Comparison of ENCODE assay signal across 1 cellular context in the genomic region with DNA sequence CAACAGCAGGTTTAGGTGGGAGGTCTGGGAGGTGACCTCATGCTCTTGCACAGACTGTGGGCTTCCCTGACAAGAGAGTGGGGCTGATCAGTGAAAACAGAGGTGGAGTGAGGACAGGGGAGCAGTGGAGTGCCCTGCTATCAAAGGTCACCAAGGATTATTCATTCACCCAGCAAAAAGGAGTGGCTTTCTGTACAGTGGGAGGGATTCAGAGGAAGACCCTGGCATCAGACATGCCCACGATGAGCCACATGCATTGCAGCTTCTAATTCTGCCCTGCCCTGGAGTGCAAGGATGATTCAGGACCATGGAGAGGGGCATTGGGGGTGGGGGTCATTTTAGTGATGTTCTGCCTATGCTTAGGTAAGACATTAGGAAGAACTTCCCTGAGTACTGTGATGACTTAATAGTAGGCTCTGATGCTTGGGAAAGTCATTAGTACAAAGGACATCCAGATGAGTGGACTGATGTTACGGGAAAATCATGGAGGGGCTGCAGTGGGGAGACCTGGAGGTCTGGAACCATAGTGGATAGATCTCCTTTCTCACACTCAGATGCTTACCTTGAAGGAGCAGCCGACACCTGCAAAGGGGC.
TF ChIP-seq lines count a peak whose summit lies in the region.

No MANE protein-coding gene starts in this region.

TF ChIP-seq in liver, 16 proteins besides CTCF, POLR2A, EP300 and RAD21 (continued from another document):
- peak; percentile 99 for TF ChIP-seq REST (IDR thresholded peaks at IDR 0.05)
- TF ChIP-seq FOXA1 (IDR thresholded peaks at IDR 0.05): no peak
- no peak for TF ChIP-seq HNF4A (conservative IDR thresholded peaks at IDR 0.05)
